ENCODE assay signal across 8 cellular contexts in genomic region chr1:234963904-234964702, GRCh38.
DNase-seq lines count a peak whose midpoint lies in the region; ATAC-seq and TF ChIP-seq lines count a peak whose summit lies in the region.

No MANE protein-coding gene starts in this region.

- CTCF ChIA-PET in CD8-positive, alpha-beta memory T cell (lab: Charles Lee): interaction anchor here (1.1 to 4.6 kb wide), 2 partner anchors 119 to 189 kb away, joined by 3 to 12 read pairs; no protein-coding TSS in a partner anchor
- CTCF ChIA-PET in T-cell (lab: Charles Lee): interaction anchor here in 1 of 2 donors (0.6 kb wide), 1 partner anchor 552 kb away, joined by 3 read pairs; no protein-coding TSS in a partner anchor

- H3K27ac Mint-ChIP-seq in CD8-positive, alpha-beta memory T cell: peak overlapping the region; percentile 80 to 98 (median 90)
- H3K27ac Mint-ChIP-seq in T-cell (peak overlapping the region; percentile 93 to 95), progenitor cell of endocrine pancreas (peak overlapping the region; percentile 92)

- no peak for TF ChIP-seq CTCF in fibroblast of villous mesenchyme (IDR thresholded peaks at IDR 0.05; ENCODE audit: insufficient read depth, low read depth, low read length)
- TF ChIP-seq CTCF in progenitor cell of endocrine pancreas (IDR thresholded peaks at IDR 0.05; ENCODE audit: unreplicated experiment): peak; percentile 27
- no peak for TF ChIP-seq CTCF in GM10266 (IDR thresholded peaks at IDR 0.05; ENCODE audit: control insufficient read depth, insufficient read depth, low read depth, missing control alignments)

- peak overlapping the region; percentile 82 for H3K27ac ChIP-seq in CD8-positive, alpha-beta memory T cell (ENCODE audit: low read depth, low read length)

- H3K36me3 Mint-ChIP-seq in CD8-positive, alpha-beta memory T cell: peaks cover 0 to 3% (median 0%) of the 10 kb centered on the region in 3 donors
- H3K36me3 Mint-ChIP-seq in T-cell: peaks cover 3% of the 10 kb centered on the region
- H3K36me3 Mint-ChIP-seq in progenitor cell of endocrine pancreas (ENCODE audit: insufficient read depth): no peaks in the 10 kb centered on the region

- H3K27me3 Mint-ChIP-seq in CD8-positive, alpha-beta memory T cell: peaks cover 0 to under 1% of the 10 kb centered on the region in 2 donors
- H3K27me3 Mint-ChIP-seq in T-cell: no peaks in the 10 kb centered on the region
- H3K27me3 Mint-ChIP-seq in progenitor cell of endocrine pancreas: no peaks in the 10 kb centered on the region

- H3K4me1 Mint-ChIP-seq in CD8-positive, alpha-beta memory T cell: peaks cover 56 to 72% (median 69%) of the 10 kb centered on the region in 3 donors
- H3K4me1 Mint-ChIP-seq in T-cell (peaks cover 64 to 66% (median 64%) of the 10 kb centered on the region in 3 donors), progenitor cell of endocrine pancreas (ENCODE audit: low read depth) (peaks cover 60% of the 10 kb centered on the region)

- no peaks in the 10 kb centered on the region for H3K27me3 ChIP-seq in CD8-positive, alpha-beta memory T cell (ENCODE audit: insufficient read depth, low read length, poor library complexity, severe bottlenecking)

- ATAC-seq in T-cell (replicated peaks in 1 of 4): no peak
- ATAC-seq in GM21390 (IDR thresholded peaks at IDR 0.05; ENCODE audit: unreplicated experiment): no peak

- H3K9me3 ChIP-seq in CD8-positive, alpha-beta memory T cell (ENCODE audit: low read length): no peaks in the 10 kb centered on the region

- H3K9me3 Mint-ChIP-seq in CD8-positive, alpha-beta memory T cell: peaks cover 0 to 3% (median 0%) of the 10 kb centered on the region in 5 donors
- H3K9me3 Mint-ChIP-seq in T-cell: no peaks in the 10 kb centered on the region
- no peaks in the 10 kb centered on the region for H3K9me3 Mint-ChIP-seq in progenitor cell of endocrine pancreas (ENCODE audit: low read depth)

- H3K4me1 ChIP-seq in CD8-positive, alpha-beta memory T cell (ENCODE audit: insufficient read depth, low read length): peaks cover 57% of the 10 kb centered on the region

- POLR2A ChIA-PET in CD8-positive, alpha-beta memory T cell (lab: Charles Lee): no interaction called here
- POLR2A ChIA-PET in T-cell (lab: Charles Lee): interaction anchor here (0.6 kb wide), 2 partner anchors 9 to 353 kb away, joined by 3 to 4 read pairs; no protein-coding TSS in a partner anchor

- DNase-seq in CD8-positive, alpha-beta memory T cell: no peak
- DNase-seq in T-cell (no peak), fibroblast of villous mesenchyme (ENCODE audit: low read depth) (peak; percentile 58), progenitor cell of endocrine pancreas (ENCODE audit: low spot score, unreplicated experiment) (no peak), NK-92 (lab: John Stamatoyannopoulos, UW; ENCODE audit: unreplicated experiment) (no peak), GM10266 (ENCODE audit: extremely low spot score) (no peak)
- DNase-seq in stimulated activated CD4-positive, alpha-beta T cell treated with anti-CD3 and anti-CD28 coated beads, Interleukin-4, amount 100 ng/mL, for 1 hour: no peak

- peak overlapping the region; percentile 28 to 89 (median 54) for H3K4me3 Mint-ChIP-seq in CD8-positive, alpha-beta memory T cell
- H3K4me3 Mint-ChIP-seq in T-cell: peak overlapping the region in 2 of 3 donors; percentile 54 to 72
- H3K4me3 Mint-ChIP-seq in progenitor cell of endocrine pancreas (ENCODE audit: low read depth): no peak overlapping the region

- peak overlapping the region; percentile 35 for H3K4me3 ChIP-seq in CD8-positive, alpha-beta memory T cell (ENCODE audit: low read length)
- H3K4me3 ChIP-seq in fibroblast of villous mesenchyme (ENCODE audit: low read depth, low read length): no peak overlapping the region

- H3K36me3 ChIP-seq in CD8-positive, alpha-beta memory T cell (ENCODE audit: insufficient read depth, low read length): no peaks in the 10 kb centered on the region
